In genomic region chr5:145678255-145678654, GRCh38 we compare ENCODE assay signal across 21 cellular contexts.
"Had no signal": no experiment of that assay in that cellular context is flagged by ENCODE, and none has a peak within 500 bp of the region (broad histone marks: within the 10 kb centered on the region; RNA-seq: fewer than 3 reads in every experiment).

No MANE protein-coding gene starts in this region.

- H3K36me3 ChIP-seq: colonic mucosa, esophagus muscularis mucosa, gastroesophageal sphincter, heart left ventricle, left lung, lower lobe of right lung had no signal

- H3K27ac Mint-ChIP-seq: dendritic cell treated with granulocyte-macrophage colony-stimulating factor and Interleukin-4, amounts not matched to agents 40 ng/mL and 50 ng/mL, for 4 days; effector memory CD8-positive, alpha-beta T cell; endodermal cell; immature natural killer cell; mesothelial cell of epicardium had no signal

- H3K4me1 Mint-ChIP-seq: endodermal cell, immature natural killer cell had no signal

- H3K27me3 ChIP-seq: colonic mucosa, esophagus muscularis mucosa, foreskin keratinocyte, gastroesophageal sphincter, heart left ventricle, hepatocyte, left lung had no signal

- H3K4me3 ChIP-seq: colonic mucosa, esophagus muscularis mucosa, gastroesophageal sphincter, heart left ventricle, hepatocyte, left lung, lower lobe of right lung had no signal

- H3K9me3 Mint-ChIP-seq: dendritic cell treated with granulocyte-macrophage colony-stimulating factor and Interleukin-4, amounts not matched to agents 40 ng/mL and 50 ng/mL, for 4 days; effector memory CD8-positive, alpha-beta T cell; endodermal cell; mesothelial cell of epicardium had no signal

- H3K27ac ChIP-seq: colonic mucosa, esophagus muscularis mucosa, foreskin keratinocyte, gastroesophageal sphincter, heart left ventricle, hepatocyte, left lung, lower lobe of right lung had no signal

- H3K4me3 Mint-ChIP-seq: dendritic cell treated with granulocyte-macrophage colony-stimulating factor and Interleukin-4, amounts not matched to agents 40 ng/mL and 50 ng/mL, for 4 days; effector memory CD8-positive, alpha-beta T cell; endodermal cell; immature natural killer cell; mesothelial cell of epicardium had no signal

- H3K9me3 ChIP-seq: colonic mucosa, esophagus muscularis mucosa, gastroesophageal sphincter, heart left ventricle, left lung, lower lobe of right lung had no signal

- H3K79me2 ChIP-seq: hepatocyte had no signal

- H3K27me3 Mint-ChIP-seq: dendritic cell treated with granulocyte-macrophage colony-stimulating factor and Interleukin-4, amounts not matched to agents 40 ng/mL and 50 ng/mL, for 4 days; effector memory CD8-positive, alpha-beta T cell had no signal

- H3K4me2 ChIP-seq: hepatocyte had no signal

- H3K4me1 ChIP-seq: colonic mucosa, foreskin keratinocyte, left lung, lower lobe of right lung had no signal

- H2AFZ ChIP-seq: hepatocyte had no signal

- DNase-seq: colonic mucosa; cortex of kidney; effector CD8-positive, alpha-beta T cell; effector memory CD8-positive, alpha-beta T cell; endodermal cell; foreskin keratinocyte; heart left ventricle; hypothalamus; immature natural killer cell; islet precursor cell; kidney; kidney glomerular epithelial cell; left ventricle myocardium superior; lower lobe of right lung; mesenchymal stem cell had no signal

- H3K36me3 Mint-ChIP-seq: immature natural killer cell, mesothelial cell of epicardium had no signal

- ATAC-seq: effector memory CD8-positive, alpha-beta T cell; foreskin keratinocyte; gastroesophageal sphincter; heart left ventricle; left lung; left ventricle myocardium superior; lower lobe of right lung had no signal
